ENCODE assay signal across 8 cellular contexts in genomic region chr17:18033442-18034099, GRCh38. TPM values are rescaled to one million over a fixed set of nuclear protein-coding genes. Genes with fewer than 3 reads are reported as not detected.
A peak's percentile ranks its signal among the peaks of the same experiment; 100 is the strongest.
DNase-seq lines count a peak whose midpoint lies in the region; ATAC-seq and TF ChIP-seq lines count a peak whose summit lies in the region.

No MANE protein-coding gene starts in this region.

- peaks cover 19 to 42% (median 31%) of the 10 kb centered on the region in 7 donors for H3K4me1 Mint-ChIP-seq in naive thymus-derived CD4-positive, alpha-beta T cell

- ATAC-seq in naive thymus-derived CD4-positive, alpha-beta T cell = peak; percentile 98

- CTCF ChIA-PET in naive thymus-derived CD4-positive, alpha-beta T cell (lab: Charles Lee) = interaction anchor here (0.6 to 2.8 kb wide), 16 partner anchors 9 to 355 kb away, joined by 3 to 29 read pairs (median 4); no protein-coding TSS in a partner anchor

- H3K4me3 Mint-ChIP-seq in naive thymus-derived CD4-positive, alpha-beta T cell = no peak overlapping the region

- H3K9me3 ChIP-seq in esophagus muscularis mucosa (no peaks in the 10 kb centered on the region), vagina (no peaks in the 10 kb centered on the region)
- H3K9me3 ChIP-seq in naive thymus-derived CD4-positive, alpha-beta T cell (ENCODE audit: control insufficient read depth in 2 of 3, low read length in 3 of 3) = no peaks in the 10 kb centered on the region

- peak; percentile 92 for DNase-seq in CD1c-positive myeloid dendritic cell (ENCODE audit: extremely low spot score)
- peak; percentile 59 for DNase-seq in GM19238 (ENCODE audit: insufficient read length, low spot score)
- peak; percentile 30 for DNase-seq in HK-2 (ENCODE audit: unreplicated experiment)
- peak; percentile 40 for DNase-seq in NCI-H526 treated with DMSO at 0.1 percent for 48 hours (lab: John Stamatoyannopoulos, UW)
- peak; percentile 29 to 31 for DNase-seq in activated CD4-positive, alpha-beta T cell treated with anti-CD3 and anti-CD28 coated beads, Interleukin-2, amount 50 U/mL, for 4 hours
- no peak for DNase-seq in esophagus muscularis mucosa (ENCODE audit: extremely low spot score)
- DNase-seq in naive thymus-derived CD4-positive, alpha-beta T cell = peak in 8 of 9 donors; percentile 37 to 81 (median 70)
- DNase-seq in vagina (ENCODE audit: extremely low spot score in 2 of 2) = no peak

- H3K4me3 ChIP-seq in esophagus muscularis mucosa = no peak overlapping the region
- no peak overlapping the region for H3K4me3 ChIP-seq in naive thymus-derived CD4-positive, alpha-beta T cell (ENCODE audit: low read length)
- no peak overlapping the region for H3K4me3 ChIP-seq in vagina

- no peaks in the 10 kb centered on the region for H3K27me3 ChIP-seq in esophagus muscularis mucosa
- H3K27me3 ChIP-seq in naive thymus-derived CD4-positive, alpha-beta T cell (ENCODE audit: control insufficient read depth in 2 of 2, insufficient read depth in 2 of 2, low read length in 2 of 2) = no peaks in the 10 kb centered on the region
- no peaks in the 10 kb centered on the region for H3K27me3 ChIP-seq in vagina

- TF ChIP-seq POLR2A in esophagus muscularis mucosa (IDR thresholded peaks at IDR 0.05; ENCODE audit: low read depth) = no peak
- no peak for TF ChIP-seq POLR2A in vagina (IDR thresholded peaks at IDR 0.05)

- H3K27me3 Mint-ChIP-seq in naive thymus-derived CD4-positive, alpha-beta T cell = no peaks in the 10 kb centered on the region

- TF ChIP-seq EP300 in esophagus muscularis mucosa (IDR thresholded peaks at IDR 0.05) = no peak

- H3K4me1 ChIP-seq in esophagus muscularis mucosa (peaks cover 15 to 30% (median 26%) of the 10 kb centered on the region in 4 donors), vagina (peaks cover 26% of the 10 kb centered on the region)
- H3K4me1 ChIP-seq in naive thymus-derived CD4-positive, alpha-beta T cell (ENCODE audit: control insufficient read depth in 2 of 2, insufficient read depth in 2 of 2, low read length in 2 of 2) = peaks cover 17 to 21% of the 10 kb centered on the region in 2 donors

- intact Hi-C loops in esophagus muscularis mucosa (cut with DNase I) (loop anchor here (5.0 to 10.0 kb wide), 5 partner anchors 56 to 351 kb away; partner anchors contain the start of gene RAI1), vagina (cut with DNase I) (no loop called here)
- intact Hi-C loops in naive thymus-derived CD4-positive, alpha-beta T cell (cut with micrococcal nuclease) = loop anchor here (1.0 kb wide), 11 partner anchors 61 to 677 kb away; partner anchors contain the start of genes DRC3 (in 2 of the 2), TOM1L2 (in 2 of the 2), PEMT (in 1 of the 2) and RAI1 (in 1 of the 2)

- peak overlapping the region in 4 of 9 donors; percentile 3 to 79 (median 42) for H3K27ac Mint-ChIP-seq in naive thymus-derived CD4-positive, alpha-beta T cell

- TF ChIP-seq CTCF in esophagus muscularis mucosa (IDR thresholded peaks at IDR 0.05) (peak; percentile 61 to 73 (median 61)), vagina (IDR thresholded peaks at IDR 0.05) (peak; percentile 12 to 68 (median 67))

- H3K27ac ChIP-seq in esophagus muscularis mucosa (replicated peaks in 1 of 4) (no peak overlapping the region), vagina (no peak overlapping the region)
- H3K27ac ChIP-seq in naive thymus-derived CD4-positive, alpha-beta T cell (ENCODE audit: low read depth, low read length) = no peak overlapping the region

- POLR2A ChIA-PET in naive thymus-derived CD4-positive, alpha-beta T cell (lab: Charles Lee) = interaction anchor here (0.9 to 1.6 kb wide), 3 partner anchors 61 to 352 kb away, joined by 3 to 5 read pairs (median 3); partner anchors contain the start of genes DRC3 and TOM1L2

- H3K9me3 Mint-ChIP-seq in naive thymus-derived CD4-positive, alpha-beta T cell = no peaks in the 10 kb centered on the region

- H3K36me3 Mint-ChIP-seq in naive thymus-derived CD4-positive, alpha-beta T cell = no peaks in the 10 kb centered on the region

- no peaks in the 10 kb centered on the region for H3K36me3 ChIP-seq in esophagus muscularis mucosa
- H3K36me3 ChIP-seq in naive thymus-derived CD4-positive, alpha-beta T cell (ENCODE audit: control insufficient read depth in 2 of 3, insufficient read depth in 3 of 3, low read length in 3 of 3) = peaks cover 0 to 4% (median 0%) of the 10 kb centered on the region in 3 experiments
- H3K36me3 ChIP-seq in vagina = no peaks in the 10 kb centered on the region

- 24% methylated on average over 5 of the region's 5 CpGs for WGBS in esophagus muscularis mucosa

RNA-seq across cellular contexts. Expression of gene ATPAF2, which starts 5.4 kb away (rescaled TPM):
- total RNA-seq in esophagus muscularis mucosa = 10 to 100 TPM; 10.4 to 26.1 (median 12.3) TPM
- total RNA-seq in naive thymus-derived CD4-positive, alpha-beta T cell = 10 to 100 TPM; 26.3 to 36.7 (median 32.5) TPM
- polyA plus RNA-seq in naive thymus-derived CD4-positive, alpha-beta T cell = 10 to 100 TPM; 16.3 TPM
- 15.5 TPM for total RNA-seq in vagina

RNA-seq across cellular contexts. Expression of gene GID4, which starts 5.6 kb away (rescaled TPM):
- total RNA-seq in esophagus muscularis mucosa (10 to 100 TPM; 33.1 to 39.8 (median 34.4) TPM), vagina (11.3 TPM)
- 10 to 100 TPM in 2 of 5 experiments, 1 to 10 TPM in 3; 6.0 to 11.4 (median 10.0) TPM for total RNA-seq in naive thymus-derived CD4-positive, alpha-beta T cell
- polyA plus RNA-seq in naive thymus-derived CD4-positive, alpha-beta T cell = 1 to 10 TPM; 5.9 to 7.0 TPM

RNA-seq across cellular contexts. Expression of gene DRG2, which starts 54.2 kb away (rescaled TPM):
- total RNA-seq in esophagus muscularis mucosa = 10 to 100 TPM; 27.4 to 33.8 (median 33.0) TPM
- total RNA-seq in naive thymus-derived CD4-positive, alpha-beta T cell = 10 to 100 TPM; 39.6 to 54.7 (median 48.8) TPM
- 10 to 100 TPM; 37.7 to 46.0 TPM for polyA plus RNA-seq in naive thymus-derived CD4-positive, alpha-beta T cell
- total RNA-seq in vagina = 40.8 TPM

Comparison
In these comparisons a context has a peak if more than half of its experiments do, and no peak if none do; other contexts are left out.
1. DNase-seq: peak in CD1c-positive myeloid dendritic cell (single experiment), GM19238 (single experiment), HK-2 (single experiment), NCI-H526 treated with DMSO at 0.1 percent for 48 hours (single experiment), activated CD4-positive, alpha-beta T cell treated with anti-CD3 and anti-CD28 coated beads, Interleukin-2, amount 50 U/mL, for 4 hours (2 of 2) and naive thymus-derived CD4-positive, alpha-beta T cell (8 of 9); none in esophagus muscularis mucosa (single experiment) and vagina (0 of 2).